In the genomic region with DNA sequence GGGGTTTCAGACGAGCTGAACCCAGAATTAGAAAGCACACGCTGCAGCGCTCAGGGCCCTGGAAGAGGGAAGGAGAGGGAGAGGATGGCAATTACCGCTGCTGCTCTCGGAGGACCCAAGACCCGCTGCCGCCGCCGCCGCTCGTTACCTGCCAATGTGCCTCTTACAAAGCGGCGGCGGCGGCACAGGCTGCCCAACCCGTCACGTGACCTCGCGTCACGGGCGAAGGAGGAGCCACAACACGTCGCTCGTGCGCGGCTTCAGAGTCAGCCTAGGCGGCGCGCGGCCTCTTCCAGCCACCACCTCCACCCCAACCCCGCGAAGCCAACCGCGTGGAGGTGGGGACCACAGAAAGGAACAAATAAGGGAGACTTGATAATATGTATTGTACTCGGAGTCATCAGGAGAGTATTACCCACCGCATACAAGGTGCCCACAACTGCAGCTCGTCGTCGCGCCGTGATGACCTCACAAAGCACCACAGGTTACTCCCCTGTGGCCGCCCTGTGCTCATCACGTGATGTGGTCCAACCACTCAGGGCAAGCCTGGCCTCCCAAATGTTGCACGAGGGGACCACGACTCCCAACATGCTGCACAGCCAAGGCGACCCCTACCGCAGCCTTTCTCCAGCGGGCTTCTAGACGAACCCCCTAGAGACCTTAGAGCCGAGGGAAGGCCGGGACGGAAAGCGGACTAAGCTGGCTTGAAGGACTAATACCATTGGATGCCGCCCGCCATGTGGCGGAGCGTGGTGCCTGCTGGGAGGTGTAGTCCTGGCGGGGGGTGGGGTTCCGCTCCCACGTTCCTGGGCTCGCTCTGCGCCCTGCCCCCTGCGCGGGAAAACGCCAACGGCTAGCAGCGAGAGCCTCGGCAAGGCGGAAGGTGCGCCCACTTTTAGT, we compare ENCODE assay signal across 8 cellular contexts. TPM values are rescaled to one million over a fixed set of nuclear protein-coding genes. Genes with fewer than 3 reads are reported as not detected.
DNase-seq lines count a peak whose midpoint lies in the region; ATAC-seq and TF ChIP-seq lines count a peak whose summit lies in the region.

A gene with protein sequence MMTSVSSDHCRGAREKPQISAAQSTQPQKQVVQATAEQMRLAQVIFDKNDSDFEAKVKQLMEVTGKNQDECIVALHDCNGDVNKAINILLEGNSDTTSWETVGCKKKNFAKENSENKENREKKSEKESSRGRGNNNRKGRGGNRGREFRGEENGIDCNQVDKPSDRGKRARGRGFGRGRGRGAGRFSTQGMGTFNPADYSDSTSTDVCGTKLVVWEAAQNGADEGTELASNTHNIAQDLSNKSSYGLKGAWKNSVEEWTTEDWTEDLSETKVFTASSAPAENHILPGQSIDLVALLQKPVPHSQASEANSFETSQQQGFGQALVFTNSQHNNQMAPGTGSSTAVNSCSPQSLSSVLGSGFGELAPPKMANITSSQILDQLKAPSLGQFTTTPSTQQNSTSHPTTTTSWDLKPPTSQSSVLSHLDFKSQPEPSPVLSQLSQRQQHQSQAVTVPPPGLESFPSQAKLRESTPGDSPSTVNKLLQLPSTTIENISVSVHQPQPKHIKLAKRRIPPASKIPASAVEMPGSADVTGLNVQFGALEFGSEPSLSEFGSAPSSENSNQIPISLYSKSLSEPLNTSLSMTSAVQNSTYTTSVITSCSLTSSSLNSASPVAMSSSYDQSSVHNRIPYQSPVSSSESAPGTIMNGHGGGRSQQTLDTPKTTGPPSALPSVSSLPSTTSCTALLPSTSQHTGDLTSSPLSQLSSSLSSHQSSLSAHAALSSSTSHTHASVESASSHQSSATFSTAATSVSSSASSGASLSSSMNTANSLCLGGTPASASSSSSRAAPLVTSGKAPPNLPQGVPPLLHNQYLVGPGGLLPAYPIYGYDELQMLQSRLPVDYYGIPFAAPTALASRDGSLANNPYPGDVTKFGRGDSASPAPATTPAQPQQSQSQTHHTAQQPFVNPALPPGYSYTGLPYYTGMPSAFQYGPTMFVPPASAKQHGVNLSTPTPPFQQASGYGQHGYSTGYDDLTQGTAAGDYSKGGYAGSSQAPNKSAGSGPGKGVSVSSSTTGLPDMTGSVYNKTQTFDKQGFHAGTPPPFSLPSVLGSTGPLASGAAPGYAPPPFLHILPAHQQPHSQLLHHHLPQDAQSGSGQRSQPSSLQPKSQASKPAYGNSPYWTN (minus strand): TSS at position 158 of the 900 bp plus-strand sequence. CDS start 31,739 bp downstream, outside the sequence.

- DNase-seq in EH (ENCODE audit: low read depth): peak; percentile 97
- peak; percentile 83 for DNase-seq in GOT3 (lab: John Stamatoyannopoulos, UW)
- peak; percentile 92 for DNase-seq in LNCaP clone FGC (ENCODE audit: low read depth)
- DNase-seq in RWPE1 (ENCODE audit: low spot score): peak; percentile 98
- peak; percentile 96 for DNase-seq in activated T-helper 2 cell treated with anti-CD3 and anti-CD28 coated beads, Interferon-gamma antibody, Interleukin-2, Interleukin-4, amounts not matched to agents 10 μg/mL and 5 μg/mL and 100 μg/mL, durations not matched to agents 14 hours and 24 hours and 36 hours (ENCODE audit: low spot score)
- DNase-seq in fibroblast of peridontal ligament (ENCODE audit: extremely low read depth): peak; percentile 97
- DNase-seq in natural killer cell treated with Interleukin-12 subunit alpha and Interleukin-12 subunit beta and Interleukin-15 and Interleukin-18, amount 100 ng/mL, for 72 hours (ENCODE audit: low spot score): peak; percentile 97
- peak; percentile 97 for DNase-seq in stimulated activated naive CD8-positive, alpha-beta T cell treated with anti-CD3 and anti-CD28 coated beads, Interleukin-15, Interleukin-2, amounts not matched to agents 100 U/mL and 50 U/mL, for 24 hours

- peak within 1 kb of the TSS; percentile 96 for H3K27ac ChIP-seq in RWPE1

- H3K9me3 Mint-ChIP-seq in activated T-helper 2 cell treated with anti-CD3 and anti-CD28 coated beads, Interferon-gamma antibody, Interleukin-2, Interleukin-4, amounts not matched to agents 10 μg/mL and 5 μg/mL and 100 μg/mL, durations not matched to agents 14 hours and 24 hours and 36 hours: no peaks in the 10 kb centered on the region
- no peaks in the 10 kb centered on the region for H3K9me3 Mint-ChIP-seq in natural killer cell treated with Interleukin-12 subunit alpha and Interleukin-12 subunit beta and Interleukin-15 and Interleukin-18, amount 100 ng/mL, for 72 hours

- CTCF ChIA-PET in RWPE1 (lab: Yijun Ruan, JAX): interaction anchor here (1.2 to 1.8 kb wide), 3 partner anchors 18 to 204 kb away, joined by 3 to 12 read pairs (median 4); no protein-coding TSS in a partner anchor

- H3K36me3 Mint-ChIP-seq in activated T-helper 2 cell treated with anti-CD3 and anti-CD28 coated beads, Interferon-gamma antibody, Interleukin-2, Interleukin-4, amounts not matched to agents 10 μg/mL and 5 μg/mL and 100 μg/mL, durations not matched to agents 14 hours and 24 hours and 36 hours (ENCODE audit: low read depth): peaks cover 11% of the 10 kb centered on the region
- no peaks in the 10 kb centered on the region for H3K36me3 Mint-ChIP-seq in natural killer cell treated with Interleukin-12 subunit alpha and Interleukin-12 subunit beta and Interleukin-15 and Interleukin-18, amount 100 ng/mL, for 72 hours

- H3K4me1 Mint-ChIP-seq in activated T-helper 2 cell treated with anti-CD3 and anti-CD28 coated beads, Interferon-gamma antibody, Interleukin-2, Interleukin-4, amounts not matched to agents 10 μg/mL and 5 μg/mL and 100 μg/mL, durations not matched to agents 14 hours and 24 hours and 36 hours (ENCODE audit: low read depth): peaks cover 39% of the 10 kb centered on the region
- peaks cover 19 to 30% of the 10 kb centered on the region in 2 donors for H3K4me1 Mint-ChIP-seq in natural killer cell treated with Interleukin-12 subunit alpha and Interleukin-12 subunit beta and Interleukin-15 and Interleukin-18, amount 100 ng/mL, for 72 hours (ENCODE audit: low read depth in 2 of 2)

- intact Hi-C loops in activated T-helper 2 cell treated with anti-CD3 and anti-CD28 coated beads, Interferon-gamma antibody, Interleukin-2, Interleukin-4, amounts not matched to agents 10 μg/mL and 5 μg/mL and 100 μg/mL, durations not matched to agents 14 hours and 24 hours and 36 hours (cut with micrococcal nuclease): loop anchor here (1.0 to 2.0 kb wide), 6 partner anchors 77 to 758 kb away; a partner anchor contains a TSS

- H3K4me3 ChIP-seq in LNCaP clone FGC (ENCODE audit: low read depth, low read length): peak within 1 kb of the TSS; percentile 98

- peak; percentile 93 to 94 for ATAC-seq in natural killer cell treated with Interleukin-12 subunit alpha and Interleukin-12 subunit beta and Interleukin-15 and Interleukin-18, amount 100 ng/mL, for 72 hours
- peak; percentile 87 for ATAC-seq in stimulated activated naive CD8-positive, alpha-beta T cell treated with anti-CD3 and anti-CD28 coated beads, Interleukin-15, Interleukin-2, amounts not matched to agents 100 U/mL and 50 U/mL, for 24 hours

- POLR2A ChIA-PET in RWPE1 (lab: Yijun Ruan, JAX; ENCODE audit: low non-redundant PET): interaction anchor here (0.5 to 1.3 kb wide), 3 partner anchors 21 to 68 kb away, joined by 4 to 9 read pairs (median 4); no protein-coding TSS in a partner anchor

- no peaks in the 10 kb centered on the region for H3K27me3 Mint-ChIP-seq in activated T-helper 2 cell treated with anti-CD3 and anti-CD28 coated beads, Interferon-gamma antibody, Interleukin-2, Interleukin-4, amounts not matched to agents 10 μg/mL and 5 μg/mL and 100 μg/mL, durations not matched to agents 14 hours and 24 hours and 36 hours (ENCODE audit: low read depth)
- no peaks in the 10 kb centered on the region for H3K27me3 Mint-ChIP-seq in natural killer cell treated with Interleukin-12 subunit alpha and Interleukin-12 subunit beta and Interleukin-15 and Interleukin-18, amount 100 ng/mL, for 72 hours

- H3K27ac Mint-ChIP-seq in activated T-helper 2 cell treated with anti-CD3 and anti-CD28 coated beads, Interferon-gamma antibody, Interleukin-2, Interleukin-4, amounts not matched to agents 10 μg/mL and 5 μg/mL and 100 μg/mL, durations not matched to agents 14 hours and 24 hours and 36 hours: peak within 1 kb of the TSS; percentile 98
- H3K27ac Mint-ChIP-seq in natural killer cell treated with Interleukin-12 subunit alpha and Interleukin-12 subunit beta and Interleukin-15 and Interleukin-18, amount 100 ng/mL, for 72 hours: peak within 1 kb of the TSS; percentile 92 to 96

- H3K4me3 Mint-ChIP-seq in activated T-helper 2 cell treated with anti-CD3 and anti-CD28 coated beads, Interferon-gamma antibody, Interleukin-2, Interleukin-4, amounts not matched to agents 10 μg/mL and 5 μg/mL and 100 μg/mL, durations not matched to agents 14 hours and 24 hours and 36 hours (ENCODE audit: low read depth): peak within 1 kb of the TSS; percentile 91
- peak within 1 kb of the TSS; percentile 98 for H3K4me3 Mint-ChIP-seq in natural killer cell treated with Interleukin-12 subunit alpha and Interleukin-12 subunit beta and Interleukin-15 and Interleukin-18, amount 100 ng/mL, for 72 hours

- TF ChIP-seq CTCF in LNCaP clone FGC (IDR thresholded peaks at IDR 0.05; ENCODE audit: control insufficient read depth, extremely low read depth, insufficient read depth) (peak; percentile 28; the same call in 1 of the 2 replicates), RWPE1 (conservative IDR thresholded peaks at IDR 0.05; ENCODE audit: low read depth) (no peak)

RNA-seq across cellular contexts. Expression of the gene that starts here (rescaled TPM):
- total RNA-seq in activated T-helper 2 cell treated with anti-CD3 and anti-CD28 coated beads, Interferon-gamma antibody, Interleukin-2, Interleukin-4, amounts not matched to agents 10 μg/mL and 5 μg/mL and 100 μg/mL, durations not matched to agents 14 hours and 24 hours and 36 hours: 52.8 and 54.8 TPM in 2 replicates
- 10 to 100 TPM; 37.4 to 61.3 TPM for total RNA-seq in natural killer cell treated with Interleukin-12 subunit alpha and Interleukin-12 subunit beta and Interleukin-15 and Interleukin-18, amount 100 ng/mL, for 72 hours

Comparison
In these comparisons a context has a peak if more than half of its experiments do, and no peak if none do; other contexts are left out.
1. Peak in every context shown above with its lines: DNase-seq, ATAC-seq, H3K4me3 ChIP-seq and H3K27ac ChIP-seq.